1 cellular context compared by ENCODE assay signal in genomic region chr16:1070084-1070987, GRCh38.
TF ChIP-seq lines count a peak whose summit lies in the region.

No MANE protein-coding gene starts in this region.

TF ChIP-seq in HepG2, 621 proteins besides CTCF, POLR2A, EP300 and RAD21:
- 0 out of 2 replicates have a peak, but pooled peaks have one; percentile 24 for TF ChIP-seq RFX3 (CRISPR knock-in tag; IDR thresholded peaks at IDR 0.05)
- TF ChIP-seq ATAD3A (CRISPR knock-in tag; IDR thresholded peaks at IDR 0.05), result no peak
- TF ChIP-seq, protein P1, sequence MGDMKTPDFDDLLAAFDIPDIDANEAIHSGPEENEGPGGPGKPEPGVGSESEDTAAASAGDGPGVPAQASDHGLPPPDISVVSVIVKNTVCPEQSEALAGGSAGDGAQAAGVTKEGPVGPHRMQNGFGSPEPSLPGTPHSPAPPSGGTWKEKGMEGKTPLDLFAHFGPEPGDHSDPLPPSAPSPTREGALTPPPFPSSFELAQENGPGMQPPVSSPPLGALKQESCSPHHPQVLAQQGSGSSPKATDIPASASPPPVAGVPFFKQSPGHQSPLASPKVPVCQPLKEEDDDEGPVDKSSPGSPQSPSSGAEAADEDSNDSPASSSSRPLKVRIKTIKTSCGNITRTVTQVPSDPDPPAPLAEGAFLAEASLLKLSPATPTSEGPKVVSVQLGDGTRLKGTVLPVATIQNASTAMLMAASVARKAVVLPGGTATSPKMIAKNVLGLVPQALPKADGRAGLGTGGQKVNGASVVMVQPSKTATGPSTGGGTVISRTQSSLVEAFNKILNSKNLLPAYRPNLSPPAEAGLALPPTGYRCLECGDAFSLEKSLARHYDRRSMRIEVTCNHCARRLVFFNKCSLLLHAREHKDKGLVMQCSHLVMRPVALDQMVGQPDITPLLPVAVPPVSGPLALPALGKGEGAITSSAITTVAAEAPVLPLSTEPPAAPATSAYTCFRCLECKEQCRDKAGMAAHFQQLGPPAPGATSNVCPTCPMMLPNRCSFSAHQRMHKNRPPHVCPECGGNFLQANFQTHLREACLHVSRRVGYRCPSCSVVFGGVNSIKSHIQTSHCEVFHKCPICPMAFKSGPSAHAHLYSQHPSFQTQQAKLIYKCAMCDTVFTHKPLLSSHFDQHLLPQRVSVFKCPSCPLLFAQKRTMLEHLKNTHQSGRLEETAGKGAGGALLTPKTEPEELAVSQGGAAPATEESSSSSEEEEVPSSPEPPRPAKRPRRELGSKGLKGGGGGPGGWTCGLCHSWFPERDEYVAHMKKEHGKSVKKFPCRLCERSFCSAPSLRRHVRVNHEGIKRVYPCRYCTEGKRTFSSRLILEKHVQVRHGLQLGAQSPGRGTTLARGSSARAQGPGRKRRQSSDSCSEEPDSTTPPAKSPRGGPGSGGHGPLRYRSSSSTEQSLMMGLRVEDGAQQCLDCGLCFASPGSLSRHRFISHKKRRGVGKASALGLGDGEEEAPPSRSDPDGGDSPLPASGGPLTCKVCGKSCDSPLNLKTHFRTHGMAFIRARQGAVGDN (CRISPR knock-in tag; IDR thresholded peaks at IDR 0.05), result peak; percentile 48; the same call in 1 of the 2 replicates
- peak; percentile 49; the same call in 1 of the 2 replicates for TF ChIP-seq KDM2A (CRISPR knock-in tag; IDR thresholded peaks at IDR 0.05; ENCODE audit: borderline replicate concordance, low read depth)
- TF ChIP-seq AGO1 (IDR thresholded peaks at IDR 0.05; ENCODE audit: low read depth, low read length, poor library complexity, severe bottlenecking), result peak; percentile 60
- TF ChIP-seq RFX1 (IDR thresholded peaks at IDR 0.05), result 0 out of 2 replicates have a peak, but pooled peaks have one; percentile 7
- no peak for TF ChIP-seq TCF7 (IDR thresholded peaks at IDR 0.05; ENCODE audit: low read depth)
- TF ChIP-seq ZNF121 (CRISPR knock-in tag; IDR thresholded peaks at IDR 0.05), result peak; percentile 45; the same call in 1 of the 2 replicates
- TF ChIP-seq AKAP8 (CRISPR knock-in tag; IDR thresholded peaks at IDR 0.05), result peak; percentile 75
